15 cellular contexts compared by ENCODE assay signal in the genomic region with DNA sequence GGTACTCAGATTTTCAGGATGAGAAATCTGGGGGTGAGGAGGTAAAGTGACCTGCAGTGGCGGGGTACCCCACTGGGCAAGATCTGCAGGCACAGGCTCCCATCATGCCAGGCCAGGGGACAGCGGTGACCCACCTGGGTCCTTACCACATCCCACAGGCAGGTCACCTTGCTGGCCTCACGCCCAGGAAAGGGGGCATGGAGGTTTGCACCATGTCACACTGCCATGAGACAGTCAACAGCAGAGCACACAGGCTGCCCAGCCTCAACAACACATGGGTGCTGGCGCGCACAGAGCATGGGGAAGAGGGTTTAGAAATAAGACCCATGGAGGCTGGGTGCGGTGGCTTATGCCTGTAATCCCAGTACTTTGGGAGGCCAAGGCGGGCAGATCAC.
"Had no signal": no experiment of that assay in that cellular context is flagged by ENCODE, and none has a peak within 500 bp of the region (broad histone marks: within the 10 kb centered on the region; RNA-seq: fewer than 3 reads in every experiment).

No MANE protein-coding gene starts in this region.

- DNase-seq: activated CD4-positive, alpha-beta T cell treated with anti-CD3 and anti-CD28 coated beads for 1 hour; activated CD4-positive, alpha-beta T cell treated with anti-CD3 and anti-CD28 coated beads, Interleukin-2, amount 50 U/mL, for 4 hours; activated effector memory CD4-positive, alpha-beta T cell treated with anti-CD3 and anti-CD28 coated beads, Interleukin-2, amount 50 U/mL, for 16 hours; activated T-cell treated with anti-CD3 and anti-CD28 coated beads, Interleukin-2, amount 50 U/mL, for 72 hours; kidney; natural killer cell; stimulated activated CD8-positive, alpha-beta memory T cell treated with anti-CD3 and anti-CD28 coated beads, Interleukin-4, amount 100 ng/mL, for 48 hours; stimulated activated naive CD8-positive, alpha-beta T cell treated with anti-CD3 and anti-CD28 coated beads, Interleukin-15, Interleukin-2, amounts not matched to agents 100 U/mL and 50 U/mL, for 24 hours; WERI-Rb-1 had no signal

- H3K9me3 ChIP-seq: ascending aorta, neutrophil, suprapubic skin had no signal

- H3K4me3 ChIP-seq: ascending aorta, coronary artery, SK-N-MC, suprapubic skin had no signal

- H3K27ac Mint-ChIP-seq: activated naive CD4-positive, alpha-beta T cell treated with anti-CD3 and anti-CD28 coated beads, Interleukin-2, amount 50 U/mL, for 24 hours; activated T-cell treated with anti-CD3 and anti-CD28 coated beads, Interleukin-2, amount 50 U/mL, for 72 hours; natural killer cell had no signal

- H3K9me3 Mint-ChIP-seq: activated naive CD4-positive, alpha-beta T cell treated with anti-CD3 and anti-CD28 coated beads, Interleukin-2, amount 50 U/mL, for 24 hours; activated T-cell treated with anti-CD3 and anti-CD28 coated beads, Interleukin-2, amount 50 U/mL, for 72 hours; natural killer cell had no signal

- H3K36me3 ChIP-seq: ascending aorta, neutrophil, suprapubic skin, WERI-Rb-1 had no signal

- ATAC-seq: natural killer cell; stimulated activated naive CD8-positive, alpha-beta T cell treated with anti-CD3 and anti-CD28 coated beads, Interleukin-15, Interleukin-2, amounts not matched to agents 100 U/mL and 50 U/mL, for 24 hours had no signal

- H3K27me3 Mint-ChIP-seq: activated naive CD4-positive, alpha-beta T cell treated with anti-CD3 and anti-CD28 coated beads, Interleukin-2, amount 50 U/mL, for 24 hours had no signal

- H3K4me1 ChIP-seq: ascending aorta had no signal

- H3K36me3 Mint-ChIP-seq: activated naive CD4-positive, alpha-beta T cell treated with anti-CD3 and anti-CD28 coated beads, Interleukin-2, amount 50 U/mL, for 24 hours; natural killer cell had no signal

- H3K4me3 Mint-ChIP-seq: activated naive CD4-positive, alpha-beta T cell treated with anti-CD3 and anti-CD28 coated beads, Interleukin-2, amount 50 U/mL, for 24 hours; activated T-cell treated with anti-CD3 and anti-CD28 coated beads, Interleukin-2, amount 50 U/mL, for 72 hours; natural killer cell had no signal

- H3K4me1 Mint-ChIP-seq: activated naive CD4-positive, alpha-beta T cell treated with anti-CD3 and anti-CD28 coated beads, Interleukin-2, amount 50 U/mL, for 24 hours; natural killer cell had no signal

- H3K27me3 ChIP-seq: ascending aorta, neutrophil, suprapubic skin had no signal

- H3K27ac ChIP-seq: ascending aorta, coronary artery, neutrophil, SK-N-MC, suprapubic skin, WERI-Rb-1 had no signal
